Comparison of ENCODE assay signal across 12 cellular contexts in the genomic region with DNA sequence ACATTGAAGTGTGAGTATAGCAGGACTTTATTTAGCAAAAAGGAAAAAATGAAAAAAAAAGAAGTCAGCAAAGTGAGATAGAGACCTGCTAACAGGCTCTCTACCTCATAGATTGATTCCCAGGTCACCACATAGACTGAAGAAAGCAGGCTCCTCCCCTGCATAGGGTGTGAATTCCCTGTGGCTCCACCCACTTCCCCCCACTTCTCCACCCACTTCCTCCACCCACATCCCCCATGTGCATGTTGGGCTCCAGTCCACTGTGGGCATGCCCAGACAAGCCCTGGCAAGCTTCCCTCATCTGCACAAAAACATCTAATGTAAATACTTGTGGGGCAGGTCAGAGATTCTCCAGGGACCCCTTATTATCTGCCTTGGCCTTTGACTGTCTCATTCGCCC.
DNase-seq lines count a peak whose midpoint lies in the region; ATAC-seq, FAIRE-seq and TF ChIP-seq lines count a peak whose summit lies in the region.
"Had no signal": no experiment of that assay in that cellular context is flagged by ENCODE, and none has a peak within 500 bp of the region (broad histone marks: within the 10 kb centered on the region; RNA-seq: fewer than 3 reads in every experiment).

No MANE protein-coding gene starts in this region.

- no peaks in the 10 kb centered on the region for H3F3A ChIP-seq in SK-N-SH (replicated peaks; ENCODE audit: insufficient read depth)

- H3K27me3 ChIP-seq in SK-N-SH (ENCODE audit: insufficient read depth) = no peaks in the 10 kb centered on the region

- TF ChIP-seq CTCF in astrocyte of the spinal cord (IDR thresholded peaks at IDR 0.05; ENCODE audit: low read depth, low read length) = no peak
- no peak for TF ChIP-seq CTCF in SK-N-SH (IDR thresholded peaks at IDR 0.05)

- no peak overlapping the region for H3K4me2 ChIP-seq in SK-N-SH

- no peak for FAIRE-seq in GM19239 (lab: Jason Lieb, UNC)

- intact Hi-C loops in left ventricle myocardium superior (cut with micrococcal nuclease) = no loop called here

- no peak overlapping the region for H3K27ac ChIP-seq in SK-N-SH (ENCODE audit: low read depth in 2 of 2, low read length in 1 of 2)
- H3K27ac ChIP-seq: left ventricle myocardium inferior had no signal

- ATAC-seq in HG03342 (IDR thresholded peaks at IDR 0.05; ENCODE audit: unreplicated experiment) = peak; percentile 53
- no peak for ATAC-seq in left ventricle myocardium superior
- ATAC-seq: activated CD4-positive, CD25-positive, alpha-beta regulatory T cell treated with anti-CD3 and anti-CD28 coated beads, Interleukin-2, amount 50 U/mL, for 24 hours had no signal

- CTCF ChIA-PET in SK-N-SH (lab: Yijun Ruan, JAX) = no interaction called here

- no peaks in the 10 kb centered on the region for H4K20me1 ChIP-seq in SK-N-SH (ENCODE audit: insufficient read depth)

- in situ Hi-C loops in astrocyte of the spinal cord (cut with HindIII; ENCODE audit: low sequenced_read_pairs) = no loop called here

- H2AFZ ChIP-seq in SK-N-SH (ENCODE audit: low read depth) = no peak overlapping the region

- no peaks in the 10 kb centered on the region for H3K36me3 ChIP-seq in SK-N-SH (replicated peaks in 1 of 2; ENCODE audit: control insufficient read depth in 1 of 2, insufficient read depth in 2 of 2, low read length in 1 of 2)
- H3K36me3 ChIP-seq: left ventricle myocardium inferior had no signal

- no peak overlapping the region for H3K9ac ChIP-seq in SK-N-SH

- no peaks in the 10 kb centered on the region for H3K9me3 ChIP-seq in SK-N-SH
- H3K9me3 ChIP-seq: left ventricle myocardium inferior had no signal

- peaks cover 0 to 5% of the 10 kb centered on the region in 2 experiments; a peak in 1 of 4 replicates for H3K4me1 ChIP-seq in SK-N-SH (ENCODE audit: control insufficient read depth in 1 of 2, insufficient read depth in 2 of 2, low read depth in 1 of 2, low read length in 1 of 2)
- H3K4me1 ChIP-seq: left ventricle myocardium inferior had no signal

- H3K9me2 ChIP-seq in SK-N-SH = no peaks in the 10 kb centered on the region

- no peak for TF ChIP-seq RAD21 in SK-N-SH (IDR thresholded peaks at IDR 0.05; ENCODE audit: low read length)

- H3K4me3 ChIP-seq in astrocyte of the spinal cord (ENCODE audit: low read depth, low read length) (no peak overlapping the region), SK-N-SH (ENCODE audit: low read depth in 2 of 2, low read length in 1 of 2) (no peak overlapping the region)
- H3K4me3 ChIP-seq: left ventricle myocardium inferior had no signal

- H3K79me2 ChIP-seq in SK-N-SH (ENCODE audit: insufficient read depth) = no peaks in the 10 kb centered on the region

- POLR2A ChIA-PET in SK-N-SH (lab: Yijun Ruan, JAX) = no interaction called here

- 8% methylated on average over 1 of the region's 1 CpG for WGBS in SK-N-SH (ENCODE audit: low lambda C conversion rate)

- DNase-seq in NCI-H2171 treated with DMSO at 0.1 percent for 48 hours (lab: John Stamatoyannopoulos, UW) (peak; percentile 0), NCI-H2171 (lab: John Stamatoyannopoulos, UW) (no peak), astrocyte of the spinal cord (ENCODE audit: low read depth, low spot score) (peak; percentile 7), lung microvascular endothelial cell (ENCODE audit: low read depth in 2 of 2) (peak; percentile 0 to 52), GM19239 (ENCODE audit: insufficient read length, low spot score) (no peak), SK-N-SH (no peak), left ventricle myocardium superior (no peak)
- DNase-seq: activated naive CD4-positive, alpha-beta T cell; left ventricle myocardium inferior; NCI-H1092 treated with DMSO at 0.1 percent for 48 hours had no signal

- TF ChIP-seq EP300 in SK-N-SH (IDR thresholded peaks at IDR 0.05; ENCODE audit: borderline replicate concordance in 1 of 2, low read depth in 1 of 2, low read length in 1 of 2) = no peak

TF ChIP-seq in SK-N-SH, 30 proteins besides CTCF, POLR2A, EP300 and RAD21:
- TF ChIP-seq GABPA (IDR thresholded peaks at IDR 0.05; ENCODE audit: low read depth) (no peak), POLR2AphosphoS5 (IDR thresholded peaks at IDR 0.05; ENCODE audit: low read depth, low read length) (no peak), RXRA (IDR thresholded peaks at IDR 0.05; ENCODE audit: borderline replicate concordance, low read depth) (no peak), ZBTB33 (IDR thresholded peaks at IDR 0.05; ENCODE audit: borderline replicate concordance, low read depth) (no peak), USF2 (IDR thresholded peaks at IDR 0.05; ENCODE audit: borderline replicate concordance, low read depth, low read length) (no peak), JUND (IDR thresholded peaks at IDR 0.05) (no peak), FOXJ3 (CRISPR knock-in tag; IDR thresholded peaks at IDR 0.05) (no peak), MEF2A (IDR thresholded peaks at IDR 0.05; ENCODE audit: borderline replicate concordance, low read depth) (no peak), NRF1 (IDR thresholded peaks at IDR 0.05; ENCODE audit: low read depth, low read length) (no peak), TAF1 (IDR thresholded peaks at IDR 0.05; ENCODE audit: borderline replicate concordance, low read depth, low read length) (no peak), FOSL2 (IDR thresholded peaks at IDR 0.05; ENCODE audit: borderline replicate concordance, low read depth) (no peak), SMC3 (IDR thresholded peaks at IDR 0.05; ENCODE audit: low read depth, low read length) (no peak), TCF12 (IDR thresholded peaks at IDR 0.05) (no peak), SIN3A (IDR thresholded peaks at IDR 0.05; ENCODE audit: borderline replicate concordance, low read depth, low read length) (no peak)
- TF ChIP-seq, protein P1, sequence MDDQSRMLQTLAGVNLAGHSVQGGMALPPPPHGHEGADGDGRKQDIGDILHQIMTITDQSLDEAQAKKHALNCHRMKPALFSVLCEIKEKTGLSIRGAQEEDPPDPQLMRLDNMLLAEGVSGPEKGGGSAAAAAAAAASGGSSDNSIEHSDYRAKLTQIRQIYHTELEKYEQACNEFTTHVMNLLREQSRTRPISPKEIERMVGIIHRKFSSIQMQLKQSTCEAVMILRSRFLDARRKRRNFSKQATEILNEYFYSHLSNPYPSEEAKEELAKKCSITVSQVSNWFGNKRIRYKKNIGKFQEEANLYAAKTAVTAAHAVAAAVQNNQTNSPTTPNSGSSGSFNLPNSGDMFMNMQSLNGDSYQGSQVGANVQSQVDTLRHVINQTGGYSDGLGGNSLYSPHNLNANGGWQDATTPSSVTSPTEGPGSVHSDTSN (IDR thresholded peaks at IDR 0.05) = no peak
- TF ChIP-seq, protein P2, sequence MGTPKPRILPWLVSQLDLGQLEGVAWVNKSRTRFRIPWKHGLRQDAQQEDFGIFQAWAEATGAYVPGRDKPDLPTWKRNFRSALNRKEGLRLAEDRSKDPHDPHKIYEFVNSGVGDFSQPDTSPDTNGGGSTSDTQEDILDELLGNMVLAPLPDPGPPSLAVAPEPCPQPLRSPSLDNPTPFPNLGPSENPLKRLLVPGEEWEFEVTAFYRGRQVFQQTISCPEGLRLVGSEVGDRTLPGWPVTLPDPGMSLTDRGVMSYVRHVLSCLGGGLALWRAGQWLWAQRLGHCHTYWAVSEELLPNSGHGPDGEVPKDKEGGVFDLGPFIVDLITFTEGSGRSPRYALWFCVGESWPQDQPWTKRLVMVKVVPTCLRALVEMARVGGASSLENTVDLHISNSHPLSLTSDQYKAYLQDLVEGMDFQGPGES (IDR thresholded peaks at IDR 0.05; ENCODE audit: low read depth, low read length) = no peak
- TF ChIP-seq, protein P3, sequence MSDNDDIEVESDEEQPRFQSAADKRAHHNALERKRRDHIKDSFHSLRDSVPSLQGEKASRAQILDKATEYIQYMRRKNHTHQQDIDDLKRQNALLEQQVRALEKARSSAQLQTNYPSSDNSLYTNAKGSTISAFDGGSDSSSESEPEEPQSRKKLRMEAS (IDR thresholded peaks at IDR 0.05; ENCODE audit: low read depth) = no peak

Comparison
In these comparisons a context has a peak if more than half of its experiments do, and no peak if none do; other contexts are left out.
1. DNase-seq: peak in NCI-H2171 treated with DMSO at 0.1 percent for 48 hours (single experiment), astrocyte of the spinal cord (single experiment) and lung microvascular endothelial cell (2 of 2); none in NCI-H2171 (single experiment), GM19239 (single experiment), SK-N-SH (single experiment) and left ventricle myocardium superior (single experiment).